In the genomic region with DNA sequence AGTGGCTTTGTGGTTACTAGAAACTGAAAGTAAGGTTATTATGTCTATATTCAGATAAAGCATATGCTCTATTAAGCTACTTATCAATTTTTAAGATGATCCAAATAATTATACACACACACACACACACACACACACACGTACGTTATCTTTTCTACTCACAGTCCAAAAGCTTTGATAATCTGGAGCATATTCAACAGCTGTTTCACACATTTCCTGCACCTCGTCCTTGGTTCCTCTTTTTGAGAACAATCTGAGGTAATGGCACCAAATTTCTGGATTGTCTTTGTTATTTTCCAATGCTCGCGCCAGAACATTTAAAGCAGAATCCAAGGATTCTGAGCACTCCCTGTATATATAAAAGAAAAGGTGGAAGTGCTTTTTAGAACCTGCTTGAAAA, we compare ENCODE assay signal across 1 cellular context.
TF ChIP-seq lines count a peak whose summit lies in the region.

No MANE protein-coding gene starts in this region.

TF ChIP-seq in HepG2, 621 proteins besides CTCF, POLR2A, EP300 and RAD21:
- no peak for TF ChIP-seq ISL2 (CRISPR knock-in tag; IDR thresholded peaks at IDR 0.05)
- no peak for TF ChIP-seq FOSL1 (CRISPR knock-in tag; IDR thresholded peaks at IDR 0.05; ENCODE audit: borderline replicate concordance)
- no peak for TF ChIP-seq DNMT1 (CRISPR knock-in tag; IDR thresholded peaks at IDR 0.05)
- TF ChIP-seq ETV5 (CRISPR knock-in tag; IDR thresholded peaks at IDR 0.05; ENCODE audit: borderline replicate concordance) = no peak
- TF ChIP-seq REPIN1 (CRISPR knock-in tag; IDR thresholded peaks at IDR 0.05; ENCODE audit: borderline replicate concordance, low read depth) = no peak
- TF ChIP-seq ZNF850 (CRISPR knock-in tag; conservative IDR thresholded peaks at IDR 0.05) = no peak
- no peak for TF ChIP-seq ZNF547 (CRISPR knock-in tag; IDR thresholded peaks at IDR 0.05)
- TF ChIP-seq, protein P1, sequence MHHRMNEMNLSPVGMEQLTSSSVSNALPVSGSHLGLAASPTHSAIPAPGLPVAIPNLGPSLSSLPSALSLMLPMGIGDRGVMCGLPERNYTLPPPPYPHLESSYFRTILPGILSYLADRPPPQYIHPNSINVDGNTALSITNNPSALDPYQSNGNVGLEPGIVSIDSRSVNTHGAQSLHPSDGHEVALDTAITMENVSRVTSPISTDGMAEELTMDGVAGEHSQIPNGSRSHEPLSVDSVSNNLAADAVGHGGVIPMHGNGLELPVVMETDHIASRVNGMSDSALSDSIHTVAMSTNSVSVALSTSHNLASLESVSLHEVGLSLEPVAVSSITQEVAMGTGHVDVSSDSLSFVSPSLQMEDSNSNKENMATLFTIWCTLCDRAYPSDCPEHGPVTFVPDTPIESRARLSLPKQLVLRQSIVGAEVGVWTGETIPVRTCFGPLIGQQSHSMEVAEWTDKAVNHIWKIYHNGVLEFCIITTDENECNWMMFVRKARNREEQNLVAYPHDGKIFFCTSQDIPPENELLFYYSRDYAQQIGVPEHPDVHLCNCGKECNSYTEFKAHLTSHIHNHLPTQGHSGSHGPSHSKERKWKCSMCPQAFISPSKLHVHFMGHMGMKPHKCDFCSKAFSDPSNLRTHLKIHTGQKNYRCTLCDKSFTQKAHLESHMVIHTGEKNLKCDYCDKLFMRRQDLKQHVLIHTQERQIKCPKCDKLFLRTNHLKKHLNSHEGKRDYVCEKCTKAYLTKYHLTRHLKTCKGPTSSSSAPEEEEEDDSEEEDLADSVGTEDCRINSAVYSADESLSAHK (CRISPR knock-in tag; IDR thresholded peaks at IDR 0.05; ENCODE audit: borderline replicate concordance) = no peak
- TF ChIP-seq SMARCC2 (IDR thresholded peaks at IDR 0.05) = no peak
- TF ChIP-seq AGO2 (optimal IDR thresholded peaks at IDR 0.05; ENCODE audit: low read depth, low read length) = no peak
